ENCODE assay signal across 17 cellular contexts in the genomic region with DNA sequence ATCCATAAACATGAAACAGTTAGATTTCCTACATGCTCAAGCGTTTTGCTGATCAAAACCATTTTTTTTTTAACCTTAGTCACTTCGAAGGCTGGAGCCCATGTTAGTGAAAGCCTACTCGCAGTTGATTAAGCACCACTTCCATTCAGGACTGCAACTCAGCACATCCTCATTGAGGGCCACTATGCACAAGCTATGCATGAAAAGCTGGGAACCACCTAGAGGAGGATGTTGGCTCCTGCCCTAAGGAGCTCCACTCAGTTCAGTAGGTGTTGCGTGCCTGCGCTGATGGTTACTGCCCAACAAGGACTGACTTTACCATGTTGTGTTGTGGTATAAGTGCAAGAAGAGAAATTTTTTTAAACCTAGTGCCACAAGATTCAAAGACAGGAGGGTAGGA.
"Had no signal": no experiment of that assay in that cellular context is flagged by ENCODE, and none has a peak within 500 bp of the region (broad histone marks: within the 10 kb centered on the region; RNA-seq: fewer than 3 reads in every experiment).

No MANE protein-coding gene starts in this region.

- H3K36me3 Mint-ChIP-seq: natural killer cell had no signal

- ATAC-seq: activated CD4-positive, alpha-beta T cell treated with anti-CD3 and anti-CD28 coated beads for 36 hours; activated CD8-positive, alpha-beta T cell treated with anti-CD3 and anti-CD28 coated beads, Interleukin-2, amount 10 ng/mL, durations not matched to agents 7 days and 5 days; effector memory CD8-positive, alpha-beta T cell; natural killer cell had no signal

- H3K4me1 ChIP-seq: adrenal gland had no signal

- H3K27ac ChIP-seq: adrenal gland, skin epidermis, stomach, thyroid gland, VCaP had no signal

- H3K9me3 Mint-ChIP-seq: activated T-helper 1 cell treated with anti-CD3 and anti-CD28 coated beads, Interleukin-12 subunit alpha, Interleukin-12 subunit beta, Interleukin-2, Interleukin-4 antibody, amounts not matched to agents 30 ng/mL and 10 ng/mL and 1 ng/mL, durations not matched to agents 14 hours and 24 hours and 36 hours; central memory CD8-positive, alpha-beta T cell; effector memory CD8-positive, alpha-beta T cell had no signal

- H3K27me3 Mint-ChIP-seq: activated CD4-positive, alpha-beta T cell treated with anti-CD3 and anti-CD28 coated beads for 36 hours; central memory CD8-positive, alpha-beta T cell; effector memory CD8-positive, alpha-beta T cell had no signal

- H3K4me1 Mint-ChIP-seq: activated CD4-positive, alpha-beta T cell treated with anti-CD3 and anti-CD28 coated beads for 36 hours; central memory CD8-positive, alpha-beta T cell; immature natural killer cell; natural killer cell had no signal

- H3K36me3 ChIP-seq: adrenal gland, thyroid gland had no signal

- H3K27me3 ChIP-seq: adrenal gland, stomach, thyroid gland had no signal

- DNase-seq: activated CD4-positive, alpha-beta T cell treated with anti-CD3 and anti-CD28 coated beads for 36 hours; activated CD8-positive, alpha-beta memory T cell treated with anti-CD3 and anti-CD28 coated beads, Interleukin-2, amount 50 U/mL, for 48 hours; activated CD8-positive, alpha-beta T cell treated with anti-CD3 and anti-CD28 coated beads, Interleukin-2, amount 10 ng/mL, durations not matched to agents 7 days and 5 days; activated naive CD4-positive, alpha-beta T cell treated with Interleukin-2 at 50 U/mL for 16 hours; adrenal gland; effector memory CD8-positive, alpha-beta T cell; immature natural killer cell; mammary epithelial cell; natural killer cell; occipital lobe; stomach; T-helper 1 cell; thyroid gland had no signal

- H3K9me3 ChIP-seq: adrenal gland, stomach, thyroid gland had no signal

- H3K4me3 ChIP-seq: adrenal gland, skin epidermis, stomach, thyroid gland had no signal

- H3K4me3 Mint-ChIP-seq: activated CD4-positive, alpha-beta T cell treated with anti-CD3 and anti-CD28 coated beads for 36 hours; activated CD8-positive, alpha-beta T cell treated with anti-CD3 and anti-CD28 coated beads, Interleukin-2, amount 10 ng/mL, durations not matched to agents 7 days and 5 days; activated T-helper 1 cell treated with anti-CD3 and anti-CD28 coated beads, Interleukin-12 subunit alpha, Interleukin-12 subunit beta, Interleukin-2, Interleukin-4 antibody, amounts not matched to agents 30 ng/mL and 10 ng/mL and 1 ng/mL, durations not matched to agents 14 hours and 24 hours and 36 hours; central memory CD8-positive, alpha-beta T cell; effector memory CD8-positive, alpha-beta T cell; immature natural killer cell; natural killer cell had no signal

- H3K27ac Mint-ChIP-seq: activated CD4-positive, alpha-beta T cell treated with anti-CD3 and anti-CD28 coated beads for 36 hours; activated CD8-positive, alpha-beta T cell treated with anti-CD3 and anti-CD28 coated beads, Interleukin-2, amount 10 ng/mL, durations not matched to agents 7 days and 5 days; activated T-helper 1 cell treated with anti-CD3 and anti-CD28 coated beads, Interleukin-12 subunit alpha, Interleukin-12 subunit beta, Interleukin-2, Interleukin-4 antibody, amounts not matched to agents 30 ng/mL and 10 ng/mL and 1 ng/mL, durations not matched to agents 14 hours and 24 hours and 36 hours; effector memory CD8-positive, alpha-beta T cell; immature natural killer cell; natural killer cell had no signal
